ENCODE assay signal across 8 cellular contexts in genomic region chr2:65431417-65432226, GRCh38. TPM values are rescaled to one million over a fixed set of nuclear protein-coding genes. Genes with fewer than 3 reads are reported as not detected.
A peak's percentile ranks its signal among the peaks of the same experiment; 100 is the strongest.
DNase-seq lines count a peak whose midpoint lies in the region; ATAC-seq and TF ChIP-seq lines count a peak whose summit lies in the region.

No MANE protein-coding gene starts in this region.

- no peaks in the 10 kb centered on the region for H3K9me3 ChIP-seq in CD4-positive, alpha-beta memory T cell (ENCODE audit: control insufficient read depth in 1 of 2, low read length in 2 of 2)
- no peaks in the 10 kb centered on the region for H3K9me3 ChIP-seq in heart left ventricle

- H3K36me3 Mint-ChIP-seq in CD4-positive, alpha-beta memory T cell: peaks cover 0 to 18% of the 10 kb centered on the region in 2 donors
- peaks cover 2% of the 10 kb centered on the region for H3K36me3 Mint-ChIP-seq in activated naive CD8-positive, alpha-beta T cell treated with anti-CD3 and anti-CD28 coated beads, Interleukin-2, amount 10 ng/mL, durations not matched to agents 7 days and 5 days

- WGBS in heart left ventricle, 4 donors: 0 to 2% (median 0%) methylated on average over 53 to 72 of the region's 72 CpGs

- H3K36me3 ChIP-seq in CD4-positive, alpha-beta memory T cell (ENCODE audit: insufficient read depth, low read length): no peaks in the 10 kb centered on the region
- no peaks in the 10 kb centered on the region for H3K36me3 ChIP-seq in heart left ventricle

- TF ChIP-seq CTCF in RWPE1 (conservative IDR thresholded peaks at IDR 0.05; ENCODE audit: low read depth): no peak
- no peak for TF ChIP-seq CTCF in heart left ventricle (IDR thresholded peaks at IDR 0.05)

- H3K27me3 ChIP-seq in CD4-positive, alpha-beta memory T cell (ENCODE audit: insufficient read depth, low read length): peaks cover 10% of the 10 kb centered on the region
- peaks cover 0 to 4% (median 0%) of the 10 kb centered on the region in 9 donors for H3K27me3 ChIP-seq in heart left ventricle

- peak overlapping the region; percentile 39 to 62 for H3K4me3 ChIP-seq in CD4-positive, alpha-beta memory T cell (ENCODE audit: low read length in 2 of 2)
- peak overlapping the region; percentile 58 to 98 (median 89) for H3K4me3 ChIP-seq in heart left ventricle

- H3K27ac Mint-ChIP-seq in CD4-positive, alpha-beta memory T cell: peak overlapping the region in 6 of 7 donors; percentile 61 to 93 (median 88)
- peak overlapping the region; percentile 88 for H3K27ac Mint-ChIP-seq in activated naive CD8-positive, alpha-beta T cell treated with anti-CD3 and anti-CD28 coated beads, Interleukin-2, amount 10 ng/mL, durations not matched to agents 7 days and 5 days

- CTCF ChIA-PET in CD4-positive, alpha-beta memory T cell (lab: Charles Lee; ENCODE audit: partially characterized antibody): no interaction called here
- CTCF ChIA-PET in RWPE1 (lab: Yijun Ruan, JAX): interaction anchor here (0.6 to 1.1 kb wide), 7 partner anchors 16 to 167 kb away, joined by 3 to 8 read pairs (median 3); no protein-coding TSS in a partner anchor

- H3K27ac ChIP-seq in CD4-positive, alpha-beta memory T cell (ENCODE audit: low read depth, low read length): peak overlapping the region; percentile 29
- H3K27ac ChIP-seq in RWPE1 (peak overlapping the region; percentile 86), heart left ventricle (peak overlapping the region; percentile 88 to 98 (median 92))

- intact Hi-C loops in CD4-positive, alpha-beta memory T cell (cut with micrococcal nuclease): loop anchor here (2.0 to 10.0 kb wide), 6 partner anchors 49 to 907 kb away; partner anchors contain the start of genes AFTPH and RAB1A
- intact Hi-C loops in heart left ventricle (cut with DNase I): loop anchor here in 9 of 10 donors (1.0 to 10.0 kb wide), 14 partner anchors 49 to 777 kb away; partner anchors contain the start of genes ACTR2 (in 1 of the 9) and SERTAD2 (in 1 of the 9)

- H3K4me1 ChIP-seq in CD4-positive, alpha-beta memory T cell (ENCODE audit: insufficient read depth, low read length): peaks cover 28% of the 10 kb centered on the region
- peaks cover 0 to 45% (median 22%) of the 10 kb centered on the region in 12 donors for H3K4me1 ChIP-seq in heart left ventricle

- H3K4me3 Mint-ChIP-seq in CD4-positive, alpha-beta memory T cell: peak overlapping the region; percentile 90 to 97 (median 91)
- peak overlapping the region; percentile 95 for H3K4me3 Mint-ChIP-seq in activated naive CD8-positive, alpha-beta T cell treated with anti-CD3 and anti-CD28 coated beads, Interleukin-2, amount 10 ng/mL, durations not matched to agents 7 days and 5 days

- no peaks in the 10 kb centered on the region for H3K9me3 Mint-ChIP-seq in CD4-positive, alpha-beta memory T cell
- no peaks in the 10 kb centered on the region for H3K9me3 Mint-ChIP-seq in activated naive CD8-positive, alpha-beta T cell treated with anti-CD3 and anti-CD28 coated beads, Interleukin-2, amount 10 ng/mL, durations not matched to agents 7 days and 5 days

- POLR2A ChIA-PET in CD4-positive, alpha-beta memory T cell (lab: Charles Lee; ENCODE audit: partially characterized antibody): interaction anchor here (1.3 to 1.9 kb wide), 2 partner anchors 11 to 16 kb away, joined by 4 to 5 read pairs; no protein-coding TSS in a partner anchor
- POLR2A ChIA-PET in RWPE1 (lab: Yijun Ruan, JAX; ENCODE audit: low non-redundant PET): interaction anchor here (0.6 to 0.7 kb wide), 4 partner anchors 23 to 139 kb away, joined by 3 to 4 read pairs (median 4); no protein-coding TSS in a partner anchor
- POLR2A ChIA-PET in activated naive CD8-positive, alpha-beta T cell treated with anti-CD3 and anti-CD28 coated beads, Interleukin-2, amount 10 ng/mL, durations not matched to agents 7 days and 5 days (lab: Charles Lee): interaction anchor here (1.2 to 2.9 kb wide), 7 partner anchors 24 to 204 kb away, joined by 3 to 10 read pairs (median 6); partner anchors contain the start of gene ACTR2

- peak; percentile 55 to 67 (median 58) for DNase-seq in CD4-positive, alpha-beta memory T cell
- peak; percentile 55 for DNase-seq in HK-2 (ENCODE audit: unreplicated experiment)
- DNase-seq in RWPE1 (ENCODE audit: low spot score): no peak
- DNase-seq in activated naive CD8-positive, alpha-beta T cell treated with anti-CD3 and anti-CD28 coated beads, Interleukin-2, amount 10 ng/mL, durations not matched to agents 7 days and 5 days: peak; percentile 73
- DNase-seq in heart left ventricle: peak; percentile 46 to 74 (median 64)
- peak; percentile 45 for DNase-seq in pons (ENCODE audit: low spot score)
- DNase-seq in 8988T: no peak

- ATAC-seq in GM19438 (IDR thresholded peaks at IDR 0.05; ENCODE audit: low read depth, unreplicated experiment) (peak; percentile 33), heart left ventricle (no peak)
- peak; percentile 43 for ATAC-seq in activated naive CD8-positive, alpha-beta T cell treated with anti-CD3 and anti-CD28 coated beads, Interleukin-2, amount 10 ng/mL, durations not matched to agents 7 days and 5 days (ENCODE audit: low read depth)

- TF ChIP-seq POLR2A in heart left ventricle (IDR thresholded peaks at IDR 0.05): no peak

- peaks cover 5 to 25% of the 10 kb centered on the region in 2 donors for H3K27me3 Mint-ChIP-seq in CD4-positive, alpha-beta memory T cell
- peaks cover 46% of the 10 kb centered on the region for H3K27me3 Mint-ChIP-seq in activated naive CD8-positive, alpha-beta T cell treated with anti-CD3 and anti-CD28 coated beads, Interleukin-2, amount 10 ng/mL, durations not matched to agents 7 days and 5 days

- peaks cover 6 to 35% (median 10%) of the 10 kb centered on the region in 4 donors for H3K4me1 Mint-ChIP-seq in CD4-positive, alpha-beta memory T cell
- H3K4me1 Mint-ChIP-seq in activated naive CD8-positive, alpha-beta T cell treated with anti-CD3 and anti-CD28 coated beads, Interleukin-2, amount 10 ng/mL, durations not matched to agents 7 days and 5 days: peaks cover 6% of the 10 kb centered on the region

RNA-seq across cellular contexts. Expression of gene SPRED2, which starts 0.8 kb away (rescaled TPM):
- under 1 TPM; 0.52 to 0.72 TPM for total RNA-seq in CD4-positive, alpha-beta memory T cell
- 1 to 10 TPM in 1 of 2 donors, under 1 TPM in 1; 0.27 to 1.3 TPM for polyA plus RNA-seq in CD4-positive, alpha-beta memory T cell
- 1 to 10 TPM; 9.3 to 9.9 TPM for total RNA-seq in activated naive CD8-positive, alpha-beta T cell treated with anti-CD3 and anti-CD28 coated beads, Interleukin-2, amount 10 ng/mL, durations not matched to agents 7 days and 5 days
- total RNA-seq in heart left ventricle: 10 to 100 TPM; 10.2 to 24.4 (median 17.5) TPM
- 10 to 100 TPM in 1 of 2 donors, 1 to 10 TPM in 1; 7.0 to 14.8 TPM for polyA plus RNA-seq in heart left ventricle

Comparison
In these comparisons a context has a peak if more than half of its experiments do, and no peak if none do; other contexts are left out.
1. DNase-seq: peak in CD4-positive, alpha-beta memory T cell (5 of 5), HK-2 (single experiment), activated naive CD8-positive, alpha-beta T cell treated with anti-CD3 and anti-CD28 coated beads, Interleukin-2, amount 10 ng/mL, durations not matched to agents 7 days and 5 days (single experiment), heart left ventricle (5 of 5) and pons (single experiment); none in RWPE1 (single experiment) and 8988T (single experiment).
2. H3K27ac ChIP-seq: peak in every context shown above with its lines; median percentile 92 in heart left ventricle; 86 in RWPE1; 29 in CD4-positive, alpha-beta memory T cell.
3. ATAC-seq: peak in GM19438 (single experiment) and activated naive CD8-positive, alpha-beta T cell treated with anti-CD3 and anti-CD28 coated beads, Interleukin-2, amount 10 ng/mL, durations not matched to agents 7 days and 5 days (single experiment); none in heart left ventricle (0 of 4).
4. RNA of gene SPRED2, which starts 0.8 kb away (total RNA-seq): 10.2 to 24.4 TPM in heart left ventricle and 9.3 to 9.9 TPM in activated naive CD8-positive, alpha-beta T cell treated with anti-CD3 and anti-CD28 coated beads, Interleukin-2, amount 10 ng/mL, durations not matched to agents 7 days and 5 days; 0.52 to 0.72 TPM in CD4-positive, alpha-beta memory T cell; every median in the first group is over 4 times any median in the second.